Comparison of ENCODE assay signal across 17 cellular contexts in the genomic region with DNA sequence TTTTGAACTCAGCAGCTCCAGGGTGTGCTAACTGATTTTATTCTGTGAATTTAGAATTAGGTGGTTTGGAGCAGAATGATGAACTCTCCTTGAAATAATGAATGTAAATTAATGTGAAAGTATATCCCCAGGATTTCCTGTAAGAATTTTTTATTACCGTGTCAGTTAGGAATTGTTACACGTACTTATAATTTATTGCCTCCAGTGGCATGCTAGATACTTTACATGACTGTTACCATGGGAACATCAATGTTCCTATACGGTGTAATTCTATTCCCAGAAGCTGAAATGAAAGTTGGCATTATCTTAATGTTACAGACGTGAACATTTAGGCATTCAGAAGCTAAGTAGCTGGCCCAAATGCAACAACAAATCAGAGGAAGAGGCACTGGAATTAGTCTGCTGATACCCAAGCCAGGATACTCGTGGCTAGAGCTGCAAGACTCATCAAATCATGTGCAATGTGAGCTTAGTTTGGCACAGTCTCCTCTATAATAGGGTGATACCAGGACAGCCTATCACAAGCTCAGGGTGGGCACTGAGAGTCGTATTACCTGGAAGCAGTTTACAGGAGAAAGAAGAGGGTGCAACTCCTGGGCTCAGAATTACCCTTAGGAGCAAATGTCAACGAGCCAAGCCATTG. TPM values are rescaled to one million over a fixed set of nuclear protein-coding genes. Genes with fewer than 3 reads are reported as not detected.
DNase-seq lines count a peak whose midpoint lies in the region; ATAC-seq, FAIRE-seq and TF ChIP-seq lines count a peak whose summit lies in the region.
"Had no signal": no experiment of that assay in that cellular context is flagged by ENCODE, and none has a peak within 500 bp of the region (broad histone marks: within the 10 kb centered on the region; RNA-seq: fewer than 3 reads in every experiment).

No MANE protein-coding gene starts in this region.

- no peaks in the 10 kb centered on the region for H4K20me1 ChIP-seq in K562 (replicated peaks; ENCODE audit: control insufficient read depth, insufficient read depth, low read length)

- H3K4me2 ChIP-seq in K562 (ENCODE audit: insufficient read depth, low read length) = peak overlapping the region; percentile 27; the same call in 1 of the 2 replicates

- WGBS in K562 (ENCODE audit: insufficient coverage, low coverage, missing lambda C conversion rate) = 30% methylated on average over 7 of the region's 7 CpGs
- WGBS in iPS DF 6.9 (ENCODE audit: insufficient coverage, insufficient read length) = no CpG with 5 or more reads among the region's 7 CpGs

- H3K4me3 ChIP-seq in MG63 = no peak overlapping the region
- no peak overlapping the region for H3K4me3 ChIP-seq in K562
- no peak overlapping the region for H3K4me3 ChIP-seq in iPS DF 6.9 (ENCODE audit: low read length)
- H3K4me3 ChIP-seq in HAP-1 = no peak overlapping the region
- no peak overlapping the region for H3K4me3 ChIP-seq in BE2C (ENCODE audit: low read depth, low read length)
- H3K4me3 ChIP-seq: colonic mucosa, SJSA1, thoracic aorta had no signal

- POLR2A ChIA-PET in K562 (lab: Yijun Ruan, JAX) (interaction anchor here (0.9 to 2.2 kb wide), 4 partner anchors 11 to 31 kb away, joined by 3 to 7 read pairs (median 4); no protein-coding TSS in a partner anchor), RWPE1 (lab: Yijun Ruan, JAX; ENCODE audit: low non-redundant PET) (no interaction called here)

- H3K27me3 ChIP-seq in MG63 (no peaks in the 10 kb centered on the region), K562 (ENCODE audit: control insufficient read depth in 2 of 2, insufficient read depth in 2 of 2, low read length in 2 of 2) (no peaks in the 10 kb centered on the region), iPS DF 6.9 (ENCODE audit: control insufficient read depth, insufficient read depth, low read length) (no peaks in the 10 kb centered on the region), HAP-1 (ENCODE audit: low read depth) (no peaks in the 10 kb centered on the region), BE2C (no peaks in the 10 kb centered on the region)
- H3K27me3 ChIP-seq: colonic mucosa, foreskin keratinocyte, neutrophil, SJSA1 had no signal

- FAIRE-seq in K562 (lab: Jason Lieb, UNC) = no peak

- TF ChIP-seq RAD21 in K562 (CRISPR knock-in tag; conservative IDR thresholded peaks at IDR 0.05 in 1 of 2, IDR thresholded peaks at IDR 0.05 in 1 of 2) = no peak

- TF ChIP-seq CTCF in K562 (IDR thresholded peaks at IDR 0.05 in 2 of 3, conservative IDR thresholded peaks at IDR 0.05 in 1 of 3; ENCODE audit: insufficient read depth in 2 of 3, low read depth in 1 of 3, low read length in 3 of 3) (no peak), BE2C (IDR thresholded peaks at IDR 0.05; ENCODE audit: low read depth, low read length) (no peak), RWPE1 (conservative IDR thresholded peaks at IDR 0.05; ENCODE audit: low read depth) (no peak)

- intact Hi-C loops in K562 (cut with micrococcal nuclease) = loop anchor here (1.0 to 10.0 kb wide), 2 partner anchors 30 to 450 kb away; a partner anchor contains a TSS

- peak overlapping the region; percentile 82 for H2AFZ ChIP-seq in K562 (ENCODE audit: low read depth, low read length)

- H3K36me3 ChIP-seq in MG63 (no peaks in the 10 kb centered on the region), K562 (ENCODE audit: control insufficient read depth, insufficient read depth, low read length) (no peaks in the 10 kb centered on the region), iPS DF 6.9 (ENCODE audit: control insufficient read depth, insufficient read depth, low read length) (no peaks in the 10 kb centered on the region), HAP-1 (replicated peaks) (no peaks in the 10 kb centered on the region), BE2C (no peaks in the 10 kb centered on the region)
- H3K36me3 ChIP-seq: colonic mucosa, neutrophil, SJSA1, thoracic aorta had no signal

- H3K27ac ChIP-seq in K562 (ENCODE audit: extremely low read depth, low read depth, low read length) (peak overlapping the region; percentile 6; the same call in 1 of the 3 replicates), iPS DF 6.9 (ENCODE audit: low read length) (no peak overlapping the region), RWPE1 (no peak overlapping the region)
- H3K27ac ChIP-seq: colonic mucosa, foreskin keratinocyte, neutrophil, SJSA1, thoracic aorta, VCaP had no signal

- H3K79me2 ChIP-seq in K562 (ENCODE audit: control insufficient read depth, insufficient read depth, low read length) = peaks cover 4% of the 10 kb centered on the region

- H3K9me1 ChIP-seq in K562 (ENCODE audit: control insufficient read depth, insufficient read depth, low read length) = no peaks in the 10 kb centered on the region

- BruUV-seq in K562 (replicated peaks; lab: Mats Ljungman, UMichigan) = no TSS peak

- H3K4me1 ChIP-seq in K562 (replicated peaks in 1 of 2; ENCODE audit: control insufficient read depth in 2 of 2, insufficient read depth in 2 of 2, low read length in 2 of 2) (peaks cover 27 to 61% of the 10 kb centered on the region in 2 experiments), iPS DF 6.9 (ENCODE audit: control insufficient read depth, insufficient read depth, low read length) (no peaks in the 10 kb centered on the region), HAP-1 (peaks cover 7% of the 10 kb centered on the region), BE2C (peaks cover 3% of the 10 kb centered on the region; the same call in 1 of the 2 replicates)
- H3K4me1 ChIP-seq: colonic mucosa, foreskin keratinocyte, SJSA1 had no signal

- in situ Hi-C loops in K562 (cut with MboI) = no loop called here
- in situ Hi-C loops in HAP-1 (cut with MboI; ENCODE audit: low sequenced_read_pairs) = no loop called here

- H3K9me3 ChIP-seq in MG63 (no peaks in the 10 kb centered on the region), K562 (replicated peaks; ENCODE audit: control insufficient read depth, insufficient read depth, low read depth, low read length) (no peaks in the 10 kb centered on the region), iPS DF 6.9 (ENCODE audit: control insufficient read depth, insufficient read depth, low read length) (no peaks in the 10 kb centered on the region), HAP-1 (no peaks in the 10 kb centered on the region), BE2C (no peaks in the 10 kb centered on the region)
- H3K9me3 ChIP-seq: colonic mucosa, neutrophil, thoracic aorta had no signal

- DNase-seq in DMS 273 treated with DMSO at 0.1 percent for 48 hours (lab: John Stamatoyannopoulos, UW) (peak; percentile 69), MG63 (peak; percentile 2), K562 (ENCODE audit: extremely low read depth in 1 of 4, low spot score in 3 of 4) (no peak), iPS DF 6.9 (ENCODE audit: low read depth, low spot score) (peak; percentile 5), HAP-1 (ENCODE audit: low spot score in 2 of 2) (no peak), BE2C (no peak), RWPE1 (ENCODE audit: low spot score) (no peak)
- DNase-seq: CD4-positive, alpha-beta T cell; colonic mucosa; foreskin keratinocyte; NCI-H524 had no signal

- CTCF ChIA-PET in K562 (lab: Yijun Ruan, JAX; ENCODE audit: low intra/inter-chr PET ratio) (no interaction called here), RWPE1 (lab: Yijun Ruan, JAX) (interaction anchor here (0.5 to 0.6 kb wide), 2 partner anchors 13 to 140 kb away, joined by 3 read pairs; no protein-coding TSS in a partner anchor)

- peak overlapping the region in 1 of 2 experiments; percentile 8; a peak in 1 of 4 replicates for H3K9ac ChIP-seq in K562 (ENCODE audit: insufficient read depth in 1 of 2, low read depth in 2 of 2, low read length in 2 of 2)

- TF ChIP-seq EP300 in K562 (IDR thresholded peaks at IDR 0.05; ENCODE audit: low read length) = no peak

- no peak for ATAC-seq in K562
- ATAC-seq in GM18520 (IDR thresholded peaks at IDR 0.05; ENCODE audit: unreplicated experiment) = no peak
- ATAC-seq: foreskin keratinocyte, left lobe of liver had no signal

- TF ChIP-seq POLR2A in K562 (conservative IDR thresholded peaks at IDR 0.05) = no peak

TF ChIP-seq in K562, 482 proteins besides CTCF, POLR2A, EP300 and RAD21 (continues in another document):
- TF ChIP-seq MTA3 (IDR thresholded peaks at IDR 0.05; ENCODE audit: borderline replicate concordance) (0 out of 2 replicates have a peak, but pooled peaks have one; percentile 41), LEF1 (IDR thresholded peaks at IDR 0.05) (no peak), SETDB1 (IDR thresholded peaks at IDR 0.05; ENCODE audit: low read length) (no peak), ETV1 (tag; conservative IDR thresholded peaks at IDR 0.05; ENCODE audit: low read depth) (0 out of 2 replicates have a peak, but pooled peaks have one; percentile 26), TBP (optimal IDR thresholded peaks at IDR 0.05; ENCODE audit: low read depth, low read length) (peak; percentile 14), MEIS2 (IDR thresholded peaks at IDR 0.05; ENCODE audit: partially characterized antibody) (peak; percentile 74), CC2D1A (IDR thresholded peaks at IDR 0.05) (no peak)

RNA-seq across cellular contexts. Expression of a gene that starts 30.0 kb away (rescaled TPM):
- 0.44 and 1.3 TPM in 2 replicates for total RNA-seq in MG63 (2014; rRNA removed; shearing (Covaris generic); ENCODE audit: low replicate concordance)
- total RNA-seq in K562 (2011; cell fraction: chromatin; rRNA removed; ENCODE audit: low replicate concordance) = 16.3 and 57.4 TPM in 2 replicates
- total RNA-seq in K562 (2011; cell fraction: nucleolus; rRNA removed) = 14.3 and 18.3 TPM in 2 replicates
- 31.1 and 47.5 TPM in 2 replicates for total RNA-seq in K562 (2011; cell fraction: nucleoplasm; rRNA removed)
- 107 and 108 TPM in 2 replicates for total RNA-seq in K562 (2014; rRNA removed)
- 156 and 172 TPM in 2 replicates for total RNA-seq in K562 (2014; rRNA removed; fragmentation: Illumina TruSeq; extraction: Trizol)
- total RNA-seq in K562 (2015; rRNA removed; fragmentation: Illumina TruSeq; extraction: Trizol) = 131 and 138 TPM in 2 replicates
- total RNA-seq in K562 (2021) = 115 and 129 TPM in 2 replicates
- polyA plus RNA-seq in K562 (2011; rRNA removed) = 122 and 173 TPM in 2 replicates
- 29.4 and 57.2 TPM in 2 replicates for polyA plus RNA-seq in K562 (2011; cell fraction: cytosol; rRNA removed)
- 17.3 and 27.3 TPM in 2 replicates for polyA plus RNA-seq in K562 (2011; cell fraction: nucleus; rRNA removed)
- 79.6 and 100 TPM in 2 replicates for polyA plus RNA-seq in K562 (2012)
- 117 and 140 TPM in 2 replicates for polyA plus RNA-seq in K562 (2014; fragmentation: Illumina TruSeq; extraction: Trizol)
- 10 to 100 TPM; 59.0 to 65.4 TPM for polyA plus RNA-seq in K562 (2014; fragmentation: Nextera tagmentation; extraction: Ambion mirVana)
- 77.1 and 86.2 TPM in 2 replicates for polyA plus RNA-seq in K562 (2014; rRNA removed)
- polyA minus RNA-seq in K562 (2011; rRNA and poly(A)+ RNA removed) = 205 and 212 TPM in 2 replicates
- polyA minus RNA-seq in K562 (2011; cell fraction: cytosol; rRNA and poly(A)+ RNA removed) = 96.1 and 101 TPM in 2 replicates
- 19.3 and 36.1 TPM in 2 replicates for polyA minus RNA-seq in K562 (2011; cell fraction: nucleus; rRNA and poly(A)+ RNA removed)
- polyA plus RNA-seq in BE2C (2012; ENCODE audit: insufficient read depth, insufficient read length, low read depth) = 13.2 TPM
- total RNA-seq: foreskin keratinocyte had no signal
- polyA plus RNA-seq: foreskin keratinocyte had no signal

Comparison
In these comparisons a context has a peak if more than half of its experiments do, and no peak if none do; other contexts are left out.
1. DNase-seq: peak in DMS 273 treated with DMSO at 0.1 percent for 48 hours (single experiment), MG63 (single experiment) and iPS DF 6.9 (single experiment); none in K562 (0 of 4), HAP-1 (0 of 2), BE2C (single experiment) and RWPE1 (single experiment).